33 cellular contexts compared by ENCODE assay signal in the genomic region with DNA sequence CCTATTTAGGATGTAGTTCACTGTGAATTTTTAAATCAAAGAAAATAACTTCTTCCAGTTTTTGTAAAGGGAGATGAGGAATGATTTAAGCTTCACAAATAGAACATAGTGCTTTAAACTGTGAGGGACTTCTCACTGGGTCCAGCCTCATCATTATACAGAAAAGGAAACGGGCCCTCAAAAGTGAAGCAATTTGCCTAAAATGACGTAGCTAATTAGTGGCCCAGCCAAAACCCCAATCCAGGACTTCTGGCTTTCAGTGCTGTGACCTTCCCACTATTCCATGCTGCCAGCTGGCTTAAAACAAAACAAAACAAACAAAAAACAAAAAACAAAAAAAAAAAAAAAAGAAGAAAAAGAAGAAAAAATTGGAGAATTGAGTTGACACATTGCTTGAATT. TPM values are rescaled to one million over a fixed set of nuclear protein-coding genes. Genes with fewer than 3 reads are reported as not detected.
"Had no signal": no experiment of that assay in that cellular context is flagged by ENCODE, and none has a peak within 500 bp of the region (broad histone marks: within the 10 kb centered on the region; RNA-seq: fewer than 3 reads in every experiment).

No MANE protein-coding gene starts in this region.

- H3K4me3 ChIP-seq: PC-9, SK-N-MC had no signal

- H3K9ac ChIP-seq: KMS-11 had no signal

- H3K4me2 ChIP-seq: KMS-11, PC-9 had no signal

- DNase-seq: activated CD4-positive, alpha-beta T cell treated with anti-CD3 and anti-CD28 coated beads, Interleukin-2, amount 10 ng/mL, durations not matched to agents 24 days and 14 days; activated CD4-positive, alpha-beta T cell treated with anti-CD3 and anti-CD28 coated beads, Interleukin-2, amount 50 U/mL, for 4 hours; activated CD8-positive, alpha-beta T cell treated with anti-CD3 and anti-CD28 coated beads for 36 hours; activated effector memory CD4-positive, alpha-beta T cell treated with anti-CD3 and anti-CD28 coated beads, Interleukin-2, amount 50 U/mL, for 16 hours; activated naive CD4-positive, alpha-beta T cell; activated naive CD4-positive, alpha-beta T cell treated with anti-CD3 and anti-CD28 coated beads, Interleukin-2, amount 50 U/mL, for 16 hours; activated naive CD8-positive, alpha-beta T cell treated with anti-CD3 and anti-CD28 coated beads for 36 hours; activated T-cell treated with anti-CD3 and anti-CD28 coated beads, Interleukin-2, amount 50 U/mL, for 1 hour; activated T-cell treated with anti-CD3 and anti-CD28 coated beads, Interleukin-2, amount 50 U/mL, for 72 hours; amniotic stem cell; aorta; NCI-H1417; NCI-H146; NCI-H187; NCI-H2029 treated with DMSO at 0.1 percent for 48 hours; NCI-H2107; NCI-H2171; NCI-H510A; NCI-H526; NCI-H748 treated with DMSO at 0.1 percent for 48 hours; NK-92 treated with Interleukin-12 subunit alpha and Interleukin-12 subunit beta, amount 100 ng/mL, for 24 hours; PC-9; T1000 had no signal

- H3K9me3 Mint-ChIP-seq: activated CD4-positive, alpha-beta T cell treated with anti-CD3 and anti-CD28 coated beads, Interleukin-2, amount 10 ng/mL, durations not matched to agents 24 days and 14 days; activated CD8-positive, alpha-beta T cell treated with anti-CD3 and anti-CD28 coated beads for 36 hours; activated naive CD8-positive, alpha-beta T cell treated with anti-CD3 and anti-CD28 coated beads for 36 hours; activated T-cell treated with anti-CD3 and anti-CD28 coated beads, Interleukin-2, amount 50 U/mL, for 72 hours; activated T-helper 17 cell treated with anti-CD3 and anti-CD28 coated beads, Interleukin-2, amount 50 U/mL, for 72 hours had no signal

- H3K4me3 Mint-ChIP-seq: activated CD4-positive, alpha-beta T cell treated with anti-CD3 and anti-CD28 coated beads, Interleukin-2, amount 10 ng/mL, durations not matched to agents 24 days and 14 days; activated CD8-positive, alpha-beta T cell treated with anti-CD3 and anti-CD28 coated beads for 36 hours; activated naive CD8-positive, alpha-beta T cell treated with anti-CD3 and anti-CD28 coated beads for 36 hours; activated T-cell treated with anti-CD3 and anti-CD28 coated beads, Interleukin-2, amount 50 U/mL, for 72 hours; activated T-helper 17 cell treated with anti-CD3 and anti-CD28 coated beads, Interleukin-2, amount 50 U/mL, for 72 hours had no signal

- H3K9me3 ChIP-seq: breast epithelium, SJCRH30 had no signal

- H3K36me3 Mint-ChIP-seq: activated naive CD8-positive, alpha-beta T cell treated with anti-CD3 and anti-CD28 coated beads for 36 hours had no signal

- H2AFZ ChIP-seq: PC-9 had no signal

- H3K27me3 ChIP-seq: breast epithelium, SJCRH30 had no signal

- H3K36me3 ChIP-seq: breast epithelium, SJCRH30 had no signal

- H3K4me1 Mint-ChIP-seq: activated CD4-positive, alpha-beta T cell treated with anti-CD3 and anti-CD28 coated beads, Interleukin-2, amount 10 ng/mL, durations not matched to agents 24 days and 14 days; activated naive CD8-positive, alpha-beta T cell treated with anti-CD3 and anti-CD28 coated beads for 36 hours; activated T-helper 17 cell treated with anti-CD3 and anti-CD28 coated beads, Interleukin-2, amount 50 U/mL, for 72 hours had no signal

- H3K4me1 ChIP-seq: breast epithelium had no signal

- ATAC-seq: activated CD8-positive, alpha-beta T cell treated with anti-CD3 and anti-CD28 coated beads for 36 hours; activated T-cell treated with anti-CD3 and anti-CD28 coated beads, Interleukin-2, amount 50 U/mL, for 72 hours; activated T-helper 17 cell treated with anti-CD3 and anti-CD28 coated beads, Interleukin-2, amount 50 U/mL, for 72 hours had no signal

- H3K27ac Mint-ChIP-seq: activated CD4-positive, alpha-beta T cell treated with anti-CD3 and anti-CD28 coated beads, Interleukin-2, amount 10 ng/mL, durations not matched to agents 24 days and 14 days; activated CD8-positive, alpha-beta T cell treated with anti-CD3 and anti-CD28 coated beads for 36 hours; activated naive CD8-positive, alpha-beta T cell treated with anti-CD3 and anti-CD28 coated beads for 36 hours; activated T-cell treated with anti-CD3 and anti-CD28 coated beads, Interleukin-2, amount 50 U/mL, for 72 hours; activated T-helper 17 cell treated with anti-CD3 and anti-CD28 coated beads, Interleukin-2, amount 50 U/mL, for 72 hours had no signal

- H3K27ac ChIP-seq: breast epithelium, KMS-11, PC-9, RWPE1, SK-N-MC had no signal

RNA-seq across cellular contexts. Expression of a gene that starts 45.0 kb away (rescaled TPM):
- total RNA-seq: activated CD4-positive, alpha-beta T cell treated with anti-CD3 and anti-CD28 coated beads, Interleukin-2, amount 10 ng/mL, durations not matched to agents 24 days and 14 days; activated CD8-positive, alpha-beta memory T cell treated with anti-CD3 and anti-CD28 coated beads for 36 hours; activated CD8-positive, alpha-beta T cell treated with anti-CD3 and anti-CD28 coated beads for 36 hours; activated naive CD8-positive, alpha-beta T cell treated with anti-CD3 and anti-CD28 coated beads for 36 hours; activated T-helper 17 cell treated with anti-CD3 and anti-CD28 coated beads, Interleukin-2, amount 50 U/mL, for 72 hours; LHCN-M2; T-helper 1 cell treated with Interleukin-12 subunit alpha and Interleukin-12 subunit beta and Interleukin-4 antibody, amounts not matched to agents 30 ng/mL and 1 ng/mL, for 36 hours; T-helper 2 cell treated with Interferon-gamma antibody and Interleukin-4, amounts not matched to agents 100 ng/mL and 5 ng/mL, for 36 hours had no signal
